Comparison of ENCODE assay signal across 1 cellular context in the genomic region with DNA sequence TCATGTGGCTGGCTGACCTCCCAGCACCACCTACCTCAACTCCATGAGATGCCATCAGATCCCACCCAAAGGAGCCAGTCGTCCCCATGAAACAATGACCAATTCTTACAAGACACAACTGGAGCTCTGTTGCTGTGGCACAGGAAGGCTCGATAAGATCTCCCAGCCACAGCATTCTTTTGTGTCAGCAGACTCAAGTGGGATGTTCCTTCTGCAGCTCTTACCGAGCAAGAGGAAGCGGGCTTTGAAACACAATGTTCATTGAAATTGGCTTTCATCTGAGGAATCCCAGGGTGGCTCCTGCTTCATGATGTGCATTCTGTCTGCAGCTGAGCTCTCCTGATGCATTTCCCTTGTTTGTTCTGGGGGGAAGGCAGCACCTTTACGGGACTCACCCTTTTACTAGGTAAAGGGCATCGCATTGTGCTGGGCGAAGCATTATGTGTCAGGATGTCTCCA.
TF ChIP-seq lines count a peak whose summit lies in the region.

No MANE protein-coding gene starts in this region.

TF ChIP-seq in K562, 482 proteins besides CTCF, POLR2A, EP300 and RAD21 (continued from another document):
- TF ChIP-seq, protein P1, sequence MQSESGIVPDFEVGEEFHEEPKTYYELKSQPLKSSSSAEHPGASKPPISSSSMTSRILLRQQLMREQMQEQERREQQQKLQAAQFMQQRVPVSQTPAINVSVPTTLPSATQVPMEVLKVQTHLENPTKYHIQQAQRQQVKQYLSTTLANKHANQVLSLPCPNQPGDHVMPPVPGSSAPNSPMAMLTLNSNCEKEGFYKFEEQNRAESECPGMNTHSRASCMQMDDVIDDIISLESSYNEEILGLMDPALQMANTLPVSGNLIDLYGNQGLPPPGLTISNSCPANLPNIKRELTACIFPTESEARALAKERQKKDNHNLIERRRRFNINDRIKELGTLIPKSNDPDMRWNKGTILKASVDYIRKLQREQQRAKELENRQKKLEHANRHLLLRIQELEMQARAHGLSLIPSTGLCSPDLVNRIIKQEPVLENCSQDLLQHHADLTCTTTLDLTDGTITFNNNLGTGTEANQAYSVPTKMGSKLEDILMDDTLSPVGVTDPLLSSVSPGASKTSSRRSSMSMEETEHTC (IDR thresholded peaks at IDR 0.05), result no peak; the same call in 1 of the 2 replicates
